In the genomic region with DNA sequence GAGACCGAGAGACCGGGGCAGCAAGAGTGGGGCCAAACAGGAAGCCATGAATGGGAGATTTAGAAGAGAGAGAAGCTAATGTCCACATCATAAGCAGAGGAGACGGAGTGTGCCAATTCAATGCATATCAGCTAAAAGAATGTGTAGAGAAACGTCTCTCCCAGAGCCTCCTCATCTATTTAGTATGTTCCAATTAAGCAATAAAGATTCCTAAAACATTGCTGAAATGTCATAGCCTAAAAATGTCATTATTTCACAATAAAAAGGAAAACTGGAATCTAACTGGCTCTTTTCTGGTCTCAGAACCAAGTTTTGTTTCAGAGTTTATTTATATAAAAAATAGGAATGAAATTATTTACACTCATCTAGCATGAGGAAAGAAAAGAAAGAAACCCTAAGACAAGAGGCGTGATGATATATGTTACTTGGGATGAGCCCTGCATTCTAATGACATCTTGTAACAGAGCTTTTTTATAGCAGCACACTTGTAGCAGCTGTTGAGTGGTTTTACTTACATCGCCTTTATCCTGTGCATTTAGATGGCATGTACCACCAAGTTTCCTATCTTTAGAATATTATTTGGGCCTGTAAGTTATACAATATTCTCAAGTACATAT, we compare ENCODE assay signal across 16 cellular contexts.
DNase-seq lines count a peak whose midpoint lies in the region; ATAC-seq, FAIRE-seq and TF ChIP-seq lines count a peak whose summit lies in the region.
"Had no signal": no experiment of that assay in that cellular context is flagged by ENCODE, and none has a peak within 500 bp of the region (broad histone marks: within the 10 kb centered on the region; RNA-seq: fewer than 3 reads in every experiment).

No MANE protein-coding gene starts in this region.

- H3K27me3 ChIP-seq in astrocyte (ENCODE audit: insufficient read depth, low read length) (no peaks in the 10 kb centered on the region), suprapubic skin (no peaks in the 10 kb centered on the region)
- H3K27me3 ChIP-seq: ovary had no signal

- H3K4me1 Mint-ChIP-seq in astrocyte (ENCODE audit: low read depth, unreplicated experiment): peaks cover 20% of the 10 kb centered on the region
- H3K4me1 Mint-ChIP-seq: T-cell had no signal

- H3K9me3 Mint-ChIP-seq in astrocyte (ENCODE audit: unreplicated experiment): no peaks in the 10 kb centered on the region

- no peak overlapping the region for H3K9ac ChIP-seq in astrocyte (ENCODE audit: low read length)

- POLR2A ChIA-PET in GM10248 (lab: Yijun Ruan, JAX): no interaction called here

- WGBS in suprapubic skin: 67% methylated on average over 6 of the region's 6 CpGs

- peak; percentile 43 for FAIRE-seq in astrocyte (lab: Jason Lieb, UNC)
- FAIRE-seq: colon had no signal

- DNase-seq in HCEC 1CT: peak; percentile 99
- peak; percentile 90 for DNase-seq in astrocyte (ENCODE audit: low read depth)
- peak; percentile 94 for DNase-seq in iris pigment epithelial cell (ENCODE audit: low read depth)
- DNase-seq in suprapubic skin (ENCODE audit: low spot score in 2 of 2): no peak
- no peak for DNase-seq in mucosa of descending colon
- no peak for DNase-seq in GM10248 (ENCODE audit: extremely low spot score)
- no peak for DNase-seq in NCI-H2081 treated with DMSO at 0.1 percent for 48 hours (lab: John Stamatoyannopoulos, UW)
- DNase-seq: activated CD4-positive, alpha-beta T cell treated with anti-CD3 and anti-CD28 coated beads for 48 hours; activated effector memory CD4-positive, alpha-beta T cell treated with anti-CD3 and anti-CD28 coated beads, Interleukin-2, amount 50 U/mL, for 16 hours; left cardiac atrium; NCI-H2029; ovary; stimulated activated naive CD4-positive, alpha-beta T cell; T-cell had no signal

- no peaks in the 10 kb centered on the region for H3K36me3 ChIP-seq in astrocyte (ENCODE audit: insufficient read depth, low read length)
- H3K36me3 ChIP-seq in suprapubic skin: no peaks in the 10 kb centered on the region
- H3K36me3 ChIP-seq in mucosa of descending colon (ENCODE audit: low read depth): no peaks in the 10 kb centered on the region
- H3K36me3 ChIP-seq: ovary had no signal

- TF ChIP-seq CTCF in astrocyte (IDR thresholded peaks at IDR 0.05; ENCODE audit: insufficient read depth, low read depth, low read length) (no peak), suprapubic skin (IDR thresholded peaks at IDR 0.05) (no peak), mucosa of descending colon (IDR thresholded peaks at IDR 0.05) (no peak), GM10248 (IDR thresholded peaks at IDR 0.05; ENCODE audit: control extremely low read depth, extremely low read depth, low read depth, missing control alignments) (no peak)

- peak overlapping the region; percentile 39 for H2AFZ ChIP-seq in astrocyte (ENCODE audit: low read depth, low read length)

- H3K36me3 Mint-ChIP-seq in astrocyte (ENCODE audit: low read depth, unreplicated experiment): no peaks in the 10 kb centered on the region
- H3K36me3 Mint-ChIP-seq: T-cell had no signal

- H3K27me3 Mint-ChIP-seq in astrocyte (ENCODE audit: low read depth, unreplicated experiment): peaks cover 2% of the 10 kb centered on the region
- H3K27me3 Mint-ChIP-seq: T-cell had no signal

- no peak for TF ChIP-seq EP300 in suprapubic skin (IDR thresholded peaks at IDR 0.05)

- H3K27ac Mint-ChIP-seq in astrocyte (ENCODE audit: unreplicated experiment): no peak overlapping the region
- H3K27ac Mint-ChIP-seq: T-cell had no signal

- intact Hi-C loops in mucosa of descending colon (cut with DNase I, micrococcal nuclease): no loop called here

- H3K9me3 ChIP-seq in astrocyte (ENCODE audit: insufficient read depth, low read depth, low read length) (no peaks in the 10 kb centered on the region), suprapubic skin (no peaks in the 10 kb centered on the region), mucosa of descending colon (no peaks in the 10 kb centered on the region)
- H3K9me3 ChIP-seq: ovary had no signal

- CTCF ChIA-PET in GM10248 (lab: Yijun Ruan, JAX): no interaction called here

- peak overlapping the region; percentile 70 for H3K4me2 ChIP-seq in astrocyte (ENCODE audit: low read length)

- no peak for ATAC-seq in mucosa of descending colon
- ATAC-seq: HCT116, T-cell had no signal

- peaks cover 33% of the 10 kb centered on the region for H3K4me1 ChIP-seq in astrocyte (ENCODE audit: insufficient read depth, low read length)
- peaks cover 3% of the 10 kb centered on the region for H3K4me1 ChIP-seq in suprapubic skin
- no peaks in the 10 kb centered on the region for H3K4me1 ChIP-seq in mucosa of descending colon (ENCODE audit: low read depth)

- H3K27ac ChIP-seq in astrocyte (ENCODE audit: low read depth, low read length) (peak overlapping the region; percentile 57), suprapubic skin (peak overlapping the region; percentile 70)
- H3K27ac ChIP-seq: ovary had no signal

- H3K79me2 ChIP-seq in astrocyte (ENCODE audit: insufficient read depth, low read length): no peaks in the 10 kb centered on the region

- H3K4me3 ChIP-seq in astrocyte (ENCODE audit: insufficient read depth, low read depth, low read length) (no peak overlapping the region), suprapubic skin (no peak overlapping the region), mucosa of descending colon (no peak overlapping the region)
- H3K4me3 ChIP-seq: ovary had no signal

- H3K4me3 Mint-ChIP-seq in astrocyte (ENCODE audit: unreplicated experiment): no peak overlapping the region
- H3K4me3 Mint-ChIP-seq: T-cell had no signal

- no peaks in the 10 kb centered on the region for H4K20me1 ChIP-seq in astrocyte (ENCODE audit: insufficient read depth, low read length)

- TF ChIP-seq POLR2A in suprapubic skin (IDR thresholded peaks at IDR 0.05): no peak

Comparison
In these comparisons a context has a peak if more than half of its experiments do, and no peak if none do; other contexts are left out.
1. DNase-seq: peak in HCEC 1CT (single experiment), astrocyte (single experiment) and iris pigment epithelial cell (single experiment); none in suprapubic skin (0 of 2), mucosa of descending colon (0 of 3), GM10248 (single experiment) and NCI-H2081 treated with DMSO at 0.1 percent for 48 hours (single experiment).